In genomic region chr4:156144961-156145360, GRCh38 we compare ENCODE assay signal across 16 cellular contexts.
DNase-seq lines count a peak whose midpoint lies in the region; ATAC-seq, FAIRE-seq and TF ChIP-seq lines count a peak whose summit lies in the region.
"Had no signal": no experiment of that assay in that cellular context is flagged by ENCODE, and none has a peak within 500 bp of the region (broad histone marks: within the 10 kb centered on the region; RNA-seq: fewer than 3 reads in every experiment).

No MANE protein-coding gene starts in this region.

- no peak for TF ChIP-seq POLR2A in transverse colon (IDR thresholded peaks at IDR 0.05)

- in situ Hi-C loops in HAP-1 (cut with MboI; ENCODE audit: low sequenced_read_pairs) (no loop called here), transverse colon (cut with MboI; ENCODE audit: low pct_ligation_motif_present in 1 of 4, low pct_unique_long_range_greater_than_20kb in 1 of 4, low sequenced_read_pairs in 3 of 4) (no loop called here)

- ATAC-seq in HG03175 (IDR thresholded peaks at IDR 0.05; ENCODE audit: unreplicated experiment): no peak

- H3K27me3 ChIP-seq in HAP-1 (ENCODE audit: low read depth) (no peaks in the 10 kb centered on the region), astrocyte (ENCODE audit: insufficient read depth, low read length) (no peaks in the 10 kb centered on the region), rectal smooth muscle tissue (ENCODE audit: control insufficient read depth, insufficient read depth, low read length) (no peaks in the 10 kb centered on the region), transverse colon (no peaks in the 10 kb centered on the region)

- H3K4me2 ChIP-seq in astrocyte (ENCODE audit: low read length): no peak overlapping the region

- H3K27ac ChIP-seq in astrocyte (ENCODE audit: low read depth, low read length): no peak overlapping the region
- peak overlapping the region; percentile 73 for H3K27ac ChIP-seq in rectal smooth muscle tissue (ENCODE audit: low read depth, low read length)
- H3K27ac ChIP-seq in transverse colon: peak overlapping the region in 3 of 4 donors; percentile 6 to 46 (median 44)
- H3K27ac ChIP-seq: C4-2B, HL-60 had no signal

- no peaks in the 10 kb centered on the region for H3K27me3 Mint-ChIP-seq in astrocyte (ENCODE audit: low read depth, unreplicated experiment)
- H3K27me3 Mint-ChIP-seq: CD4-positive, alpha-beta T cell had no signal

- no peaks in the 10 kb centered on the region for H3K36me3 ChIP-seq in HAP-1 (replicated peaks)
- H3K36me3 ChIP-seq in astrocyte (ENCODE audit: insufficient read depth, low read length): no peaks in the 10 kb centered on the region
- H3K36me3 ChIP-seq in rectal smooth muscle tissue (ENCODE audit: control insufficient read depth, insufficient read depth, low read length): no peaks in the 10 kb centered on the region
- H3K36me3 ChIP-seq in transverse colon: no peaks in the 10 kb centered on the region

- peak; percentile 47 to 74 for DNase-seq in HAP-1 (ENCODE audit: low spot score in 2 of 2)
- no peak for DNase-seq in astrocyte (ENCODE audit: low read depth)
- no peak for DNase-seq in transverse colon
- DNase-seq in OCI-M1 (lab: John Stamatoyannopoulos, UW): no peak
- DNase-seq in NCI-H446 treated with DMSO at 0.1 percent for 48 hours (lab: John Stamatoyannopoulos, UW): no peak
- DNase-seq: AML-193; Caco-2; CD4-positive, alpha-beta T cell; GF-D8; HCEC 1CT had no signal

- no peaks in the 10 kb centered on the region for H3K36me3 Mint-ChIP-seq in astrocyte (ENCODE audit: low read depth, unreplicated experiment)

- H3K9me3 ChIP-seq in HAP-1 (no peaks in the 10 kb centered on the region), astrocyte (ENCODE audit: insufficient read depth, low read depth, low read length) (no peaks in the 10 kb centered on the region), transverse colon (no peaks in the 10 kb centered on the region)
- H3K9me3 ChIP-seq: Caco-2 had no signal

- no peak for FAIRE-seq in astrocyte (lab: Jason Lieb, UNC)
- FAIRE-seq: A204.1, D721Med had no signal

- H2AFZ ChIP-seq in astrocyte (ENCODE audit: low read depth, low read length): no peak overlapping the region

- no peak for TF ChIP-seq CTCF in astrocyte (IDR thresholded peaks at IDR 0.05; ENCODE audit: insufficient read depth, low read depth, low read length)
- TF ChIP-seq CTCF in transverse colon (IDR thresholded peaks at IDR 0.05): no peak

- 78 to 85% methylated on average over 2 to 3 of the region's 3 CpGs for WGBS in transverse colon (ENCODE audit: low coverage in 1 of 2), 2 donors

- H3K4me3 Mint-ChIP-seq in astrocyte (ENCODE audit: unreplicated experiment): no peak overlapping the region
- H3K4me3 Mint-ChIP-seq: CD4-positive, alpha-beta T cell had no signal

- no peaks in the 10 kb centered on the region for H4K20me1 ChIP-seq in astrocyte (ENCODE audit: insufficient read depth, low read length)

- H3K9ac ChIP-seq in astrocyte (ENCODE audit: low read length) (no peak overlapping the region), rectal smooth muscle tissue (ENCODE audit: low read length) (no peak overlapping the region)

- peak overlapping the region; percentile 55 for H3K27ac Mint-ChIP-seq in astrocyte (ENCODE audit: unreplicated experiment)
- H3K27ac Mint-ChIP-seq: CD4-positive, alpha-beta T cell had no signal

- TF ChIP-seq EP300 in transverse colon (IDR thresholded peaks at IDR 0.05; ENCODE audit: low read depth): no peak

- H3K79me2 ChIP-seq in astrocyte (ENCODE audit: insufficient read depth, low read length): no peaks in the 10 kb centered on the region

- intact Hi-C loops in transverse colon (cut with DNase I; ENCODE audit: low total_unique reads): no loop called here

- H3K4me1 Mint-ChIP-seq in astrocyte (ENCODE audit: low read depth, unreplicated experiment): no peaks in the 10 kb centered on the region

- H3K4me3 ChIP-seq in HAP-1 (no peak overlapping the region), astrocyte (ENCODE audit: insufficient read depth, low read depth, low read length) (no peak overlapping the region), rectal smooth muscle tissue (ENCODE audit: low read length) (no peak overlapping the region), transverse colon (no peak overlapping the region)

- H3K4me1 ChIP-seq in HAP-1: peaks cover 3% of the 10 kb centered on the region
- H3K4me1 ChIP-seq in astrocyte (ENCODE audit: insufficient read depth, low read length): no peaks in the 10 kb centered on the region
- peaks cover 24% of the 10 kb centered on the region for H3K4me1 ChIP-seq in rectal smooth muscle tissue (ENCODE audit: control insufficient read depth, insufficient read depth, low read length)
- H3K4me1 ChIP-seq in transverse colon: peaks cover 0 to 3% (median 0%) of the 10 kb centered on the region in 4 donors
- H3K4me1 ChIP-seq: Caco-2 had no signal

- no peaks in the 10 kb centered on the region for H3K9me3 Mint-ChIP-seq in astrocyte (ENCODE audit: unreplicated experiment)
- H3K9me3 Mint-ChIP-seq: CD4-positive, alpha-beta T cell had no signal

Comparison
In these comparisons a context has a peak if more than half of its experiments do, and no peak if none do; other contexts are left out.
1. DNase-seq: peak in HAP-1 (2 of 2); none in astrocyte (single experiment), transverse colon (single experiment), OCI-M1 (single experiment) and NCI-H446 treated with DMSO at 0.1 percent for 48 hours (single experiment).